9 cellular contexts compared by ENCODE assay signal in genomic region chr12:32680787-32681186, GRCh38. TPM values are rescaled to one million over a fixed set of nuclear protein-coding genes. Genes with fewer than 3 reads are reported as not detected.
DNase-seq lines count a peak whose midpoint lies in the region; TF ChIP-seq lines count a peak whose summit lies in the region.
"Had no signal": no experiment of that assay in that cellular context is flagged by ENCODE, and none has a peak within 500 bp of the region (broad histone marks: within the 10 kb centered on the region; RNA-seq: fewer than 3 reads in every experiment).

No MANE protein-coding gene starts in this region.

- no peaks in the 10 kb centered on the region for H3K27me3 ChIP-seq in breast epithelium

- TF ChIP-seq CTCF in C4-2B (conservative IDR thresholded peaks at IDR 0.05), result no peak
- no peak for TF ChIP-seq CTCF in breast epithelium (IDR thresholded peaks at IDR 0.05)
- no peak for TF ChIP-seq CTCF in nephron progenitor cell (IDR thresholded peaks at IDR 0.05)

- H3K4me1 Mint-ChIP-seq in IgD-negative memory B cell, result peaks cover 23 to 34% (median 33%) of the 10 kb centered on the region in 3 donors
- peaks cover 21% of the 10 kb centered on the region for H3K4me1 Mint-ChIP-seq in nephron progenitor cell

- H3K27ac Mint-ChIP-seq in IgD-negative memory B cell (peak overlapping the region in 2 of 3 donors; percentile 77 to 94), nephron progenitor cell (no peak overlapping the region)

- H3K36me3 Mint-ChIP-seq in IgD-negative memory B cell, result peaks cover 2% of the 10 kb centered on the region
- H3K36me3 Mint-ChIP-seq in nephron progenitor cell (ENCODE audit: low read depth), result peaks cover 31% of the 10 kb centered on the region

- H3K27me3 Mint-ChIP-seq in IgD-negative memory B cell, result no peaks in the 10 kb centered on the region
- no peaks in the 10 kb centered on the region for H3K27me3 Mint-ChIP-seq in nephron progenitor cell (ENCODE audit: low read depth, poor library complexity)

- H3K27ac ChIP-seq in C4-2B (peak overlapping the region; percentile 24; the same call in 1 of the 2 replicates), breast epithelium (peak overlapping the region; percentile 92 to 95)

- no peaks in the 10 kb centered on the region for H3K36me3 ChIP-seq in breast epithelium

- DNase-seq in breast epithelium (ENCODE audit: low spot score in 2 of 2) (no peak), nephron progenitor cell (no peak), epidermal melanocyte (ENCODE audit: insufficient read length, low spot score) (no peak), DMS53 treated with DMSO at 0.1 percent for 48 hours (lab: John Stamatoyannopoulos, UW; ENCODE audit: unreplicated experiment) (no peak), NCI-H1436 (lab: John Stamatoyannopoulos, UW) (no peak), CD1c-positive myeloid dendritic cell (ENCODE audit: extremely low spot score) (no peak)
- DNase-seq: HCEC 1CT had no signal

- H3K9me3 Mint-ChIP-seq in IgD-negative memory B cell (no peaks in the 10 kb centered on the region), nephron progenitor cell (peaks cover 12% of the 10 kb centered on the region)

- no peaks in the 10 kb centered on the region for H3K9me3 ChIP-seq in breast epithelium

- TF ChIP-seq POLR2A in breast epithelium (IDR thresholded peaks at IDR 0.05), result no peak

- H3K4me3 Mint-ChIP-seq in IgD-negative memory B cell (peak overlapping the region; percentile 91 to 96 (median 94)), nephron progenitor cell (peak overlapping the region; percentile 92)

- intact Hi-C loops in breast epithelium (cut with DNase I; ENCODE audit: low total_unique reads), result no loop called here

- peak overlapping the region in 1 of 3 donors; percentile 90 for H3K4me3 ChIP-seq in breast epithelium

- no peaks in the 10 kb centered on the region for H3K4me1 ChIP-seq in breast epithelium

RNA-seq across cellular contexts. Expression of gene DNM1L, which starts 1.7 kb away (rescaled TPM):
- polyA plus RNA-seq in IgD-negative memory B cell, result 18.1 TPM
- 10 to 100 TPM; 46.1 to 84.0 (median 70.8) TPM for total RNA-seq in breast epithelium
